ENCODE assay signal across 6 cellular contexts in the genomic region with DNA sequence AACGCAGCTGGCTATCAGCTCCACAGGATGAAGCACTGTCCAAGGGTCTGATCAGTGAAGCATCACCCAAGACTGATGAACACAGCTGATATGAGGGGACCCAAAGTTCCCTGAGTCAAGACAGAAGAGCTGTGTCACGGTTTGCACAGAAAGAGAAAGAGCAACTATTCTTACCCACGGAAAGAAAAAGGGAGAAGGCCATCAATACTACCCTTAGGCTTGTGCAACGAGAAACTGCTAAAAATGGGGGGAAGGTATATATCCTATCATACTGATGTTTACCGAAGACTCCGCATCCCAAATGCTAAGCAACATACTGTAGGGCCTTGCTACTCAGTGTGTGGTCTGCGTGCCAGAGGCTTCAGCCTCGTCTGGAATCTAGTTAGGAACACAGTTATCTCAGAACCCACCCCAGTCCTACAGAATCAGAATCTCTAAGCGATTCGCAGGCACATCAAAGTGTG. TPM values are rescaled to one million over a fixed set of nuclear protein-coding genes. Genes with fewer than 3 reads are reported as not detected.
A peak's percentile ranks its signal among the peaks of the same experiment; 100 is the strongest.
DNase-seq lines count a peak whose midpoint lies in the region; ATAC-seq and TF ChIP-seq lines count a peak whose summit lies in the region.

No MANE protein-coding gene starts in this region.

- H3K4me3 Mint-ChIP-seq in CD8-positive, alpha-beta memory T cell, result peak overlapping the region; percentile 89 to 99 (median 94)

- ATAC-seq in right cardiac atrium (peak in 1 of 2 donors; percentile 7), HG03571 (IDR thresholded peaks at IDR 0.05; ENCODE audit: unreplicated experiment) (no peak)

- H3K36me3 Mint-ChIP-seq in CD8-positive, alpha-beta memory T cell, result peaks cover 0 to 27% (median 2%) of the 10 kb centered on the region in 3 donors

- H3K27ac ChIP-seq in CD8-positive, alpha-beta memory T cell (ENCODE audit: low read depth, low read length), result peak overlapping the region; percentile 88
- peak overlapping the region; percentile 77 for H3K27ac ChIP-seq in RWPE1
- H3K27ac ChIP-seq in right cardiac atrium (ENCODE audit: low read length), result peak overlapping the region; percentile 59
- no peak overlapping the region for H3K27ac ChIP-seq in urinary bladder (ENCODE audit: low read depth)

- H3K9me3 Mint-ChIP-seq in CD8-positive, alpha-beta memory T cell, result no peaks in the 10 kb centered on the region

- H3K36me3 ChIP-seq in CD8-positive, alpha-beta memory T cell (ENCODE audit: insufficient read depth, low read length), result no peaks in the 10 kb centered on the region
- peaks cover 2% of the 10 kb centered on the region for H3K36me3 ChIP-seq in urinary bladder (ENCODE audit: insufficient read depth)

- no peaks in the 10 kb centered on the region for H3K27me3 Mint-ChIP-seq in CD8-positive, alpha-beta memory T cell

- no peak for TF ChIP-seq CTCF in RWPE1 (conservative IDR thresholded peaks at IDR 0.05; ENCODE audit: low read depth)

- CTCF ChIA-PET in CD8-positive, alpha-beta memory T cell (lab: Charles Lee), result no interaction called here
- CTCF ChIA-PET in RWPE1 (lab: Yijun Ruan, JAX), result no interaction called here

- H3K4me3 ChIP-seq in CD8-positive, alpha-beta memory T cell (ENCODE audit: low read length), result peak overlapping the region; percentile 75
- peak overlapping the region; percentile 95 for H3K4me3 ChIP-seq in right cardiac atrium (ENCODE audit: low read length)
- peak overlapping the region; percentile 79 for H3K4me3 ChIP-seq in urinary bladder (ENCODE audit: low read depth, low read length)

- peaks cover 36% of the 10 kb centered on the region for H3K4me1 ChIP-seq in CD8-positive, alpha-beta memory T cell (ENCODE audit: insufficient read depth, low read length)
- H3K4me1 ChIP-seq in right cardiac atrium (ENCODE audit: control insufficient read depth, insufficient read depth, low read length) (peaks cover 5% of the 10 kb centered on the region), urinary bladder (ENCODE audit: insufficient read depth) (peaks cover 4% of the 10 kb centered on the region)

- POLR2A ChIA-PET in CD8-positive, alpha-beta memory T cell (lab: Charles Lee), result interaction anchor here (0.8 kb wide), 1 partner anchor 12 kb away, joined by 3 read pairs; no protein-coding TSS in a partner anchor
- POLR2A ChIA-PET in RWPE1 (lab: Yijun Ruan, JAX; ENCODE audit: low non-redundant PET), result interaction anchor here (1.0 kb wide), 1 partner anchor 14 kb away, joined by 4 read pairs; no protein-coding TSS in a partner anchor

- H3K27me3 ChIP-seq in CD8-positive, alpha-beta memory T cell (ENCODE audit: insufficient read depth, low read length, poor library complexity, severe bottlenecking), result no peaks in the 10 kb centered on the region
- H3K27me3 ChIP-seq in right cardiac atrium (ENCODE audit: control insufficient read depth, insufficient read depth), result no peaks in the 10 kb centered on the region

- 1% methylated on average over 10 of the region's 10 CpGs for WGBS in right cardiac atrium
- 2% methylated on average over 10 of the region's 10 CpGs for WGBS in urinary bladder

- peak overlapping the region; percentile 73 to 99 (median 95) for H3K27ac Mint-ChIP-seq in CD8-positive, alpha-beta memory T cell

- H3K4me1 Mint-ChIP-seq in CD8-positive, alpha-beta memory T cell, result peaks cover 37 to 57% (median 49%) of the 10 kb centered on the region in 3 donors

- no peak for DNase-seq in CD8-positive, alpha-beta memory T cell
- DNase-seq in RWPE1 (ENCODE audit: low spot score) (no peak), right cardiac atrium (no peak), NCI-H345 (lab: John Stamatoyannopoulos, UW) (no peak)

- no peaks in the 10 kb centered on the region for H3K9me3 ChIP-seq in CD8-positive, alpha-beta memory T cell (ENCODE audit: low read length)
- no peaks in the 10 kb centered on the region for H3K9me3 ChIP-seq in right cardiac atrium (ENCODE audit: control insufficient read depth, low read length)

- intact Hi-C loops in right cardiac atrium (cut with DNase I), result no loop called here

RNA-seq across cellular contexts. Expression of a gene that starts 0.7 kb away (rescaled TPM):
- 10 to 100 TPM; 26.7 to 27.0 TPM for total RNA-seq in CD8-positive, alpha-beta memory T cell
- 14.6 TPM for polyA plus RNA-seq in CD8-positive, alpha-beta memory T cell
- 10 to 100 TPM; 16.5 to 21.0 (median 18.8) TPM for total RNA-seq in right cardiac atrium
- 16.8 TPM for polyA plus RNA-seq in right cardiac atrium
- total RNA-seq in urinary bladder, result 12.4 TPM
- 11.5 TPM for polyA plus RNA-seq in urinary bladder

RNA-seq across cellular contexts. Expression of a gene that starts 0.7 kb away (rescaled TPM):
- total RNA-seq in CD8-positive, alpha-beta memory T cell, result 1 to 10 TPM; 6.0 to 6.8 TPM
- polyA plus RNA-seq in CD8-positive, alpha-beta memory T cell, result 7.5 TPM
- total RNA-seq in right cardiac atrium (1 to 10 TPM; 4.3 to 5.2 (median 4.4) TPM), urinary bladder (3.2 TPM)
- polyA plus RNA-seq in right cardiac atrium (3.6 TPM), urinary bladder (7.5 TPM)

RNA-seq across cellular contexts. Expression of a gene that starts 14.3 kb away (rescaled TPM):
- total RNA-seq in CD8-positive, alpha-beta memory T cell, result 1 to 10 TPM in 1 of 2 experiments, under 1 TPM in 1; 0.97 to 1.0 TPM
- polyA plus RNA-seq in CD8-positive, alpha-beta memory T cell, result 0.35 TPM
- total RNA-seq in right cardiac atrium (10 to 100 TPM; 14.1 to 26.9 (median 23.0) TPM), urinary bladder (3.1 TPM)
- polyA plus RNA-seq in right cardiac atrium (16.8 TPM), urinary bladder (10.4 TPM)

RNA-seq across cellular contexts. Expression of a gene that starts 45.5 kb away (rescaled TPM):
- total RNA-seq in CD8-positive, alpha-beta memory T cell, result 10 to 100 TPM; 75.3 to 77.9 TPM
- polyA plus RNA-seq in CD8-positive, alpha-beta memory T cell, result 58.1 TPM
- total RNA-seq in right cardiac atrium (10 to 100 TPM; 37.4 to 40.6 (median 38.9) TPM), urinary bladder (14.8 TPM)
- polyA plus RNA-seq in right cardiac atrium (38.1 TPM), urinary bladder (76.3 TPM)

RNA-seq across cellular contexts. Expression of a gene that starts 50.3 kb away (rescaled TPM):
- total RNA-seq in CD8-positive, alpha-beta memory T cell, result 10 to 100 TPM; 90.4 to 98.2 TPM
- polyA plus RNA-seq in CD8-positive, alpha-beta memory T cell, result 60.8 TPM
- total RNA-seq in right cardiac atrium (10 to 100 TPM; 16.6 to 21.1 (median 17.0) TPM), urinary bladder (17.0 TPM)
- polyA plus RNA-seq in right cardiac atrium (21.8 TPM), urinary bladder (40.8 TPM)
